ENCODE assay signal across 8 cellular contexts in the genomic region with DNA sequence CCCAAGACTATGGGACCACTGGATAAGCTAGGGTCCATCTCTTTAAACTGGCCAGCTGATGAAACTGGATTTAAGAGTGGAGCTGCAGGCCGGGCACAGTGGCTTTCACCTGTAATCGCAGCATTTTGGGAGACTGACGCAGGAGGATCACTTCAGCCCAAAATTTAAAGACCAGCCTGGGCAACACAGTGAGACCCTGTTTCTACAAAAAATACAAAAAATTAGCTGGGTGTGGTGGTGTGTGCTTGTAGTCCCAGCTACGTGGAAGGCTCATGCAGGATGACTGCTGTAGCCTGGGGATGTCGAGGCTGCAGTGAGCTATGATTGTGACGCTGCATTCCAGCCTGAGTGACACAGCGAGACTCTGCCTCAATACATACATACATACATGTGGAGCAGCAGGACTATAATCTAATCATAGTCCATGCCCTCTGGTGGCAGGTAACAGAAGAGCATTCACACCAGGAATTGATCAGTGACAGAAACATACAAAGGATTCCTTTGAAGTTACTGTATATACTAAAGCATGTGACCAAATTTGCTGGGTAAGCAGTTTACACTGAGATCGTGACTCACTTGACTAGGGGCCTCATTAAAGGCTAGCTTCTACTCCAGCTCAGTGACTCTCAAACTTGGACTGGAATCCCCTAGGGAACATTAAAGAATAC.
DNase-seq lines count a peak whose midpoint lies in the region; ATAC-seq, FAIRE-seq and TF ChIP-seq lines count a peak whose summit lies in the region.

No MANE protein-coding gene starts in this region.

- no peaks in the 10 kb centered on the region for H3K27me3 Mint-ChIP-seq in endothelial cell (ENCODE audit: unreplicated experiment)

- peak; percentile 94 for DNase-seq in COLO829 (ENCODE audit: low spot score)
- peak; percentile 92 for DNase-seq in HCEC 1CT
- peak; percentile 80 for DNase-seq in RCC 7860 (ENCODE audit: low spot score)
- peak; percentile 24 for DNase-seq in endothelial cell (ENCODE audit: low spot score)
- DNase-seq in non-pigmented ciliary epithelial cell (ENCODE audit: low read depth), result peak; percentile 69
- DNase-seq in LoVo (ENCODE audit: low spot score), result no peak

- FAIRE-seq in RCC 7860 (lab: Jason Lieb, UNC), result peak; percentile 84

- no peak for ATAC-seq in HG02798 (IDR thresholded peaks at IDR 0.05; ENCODE audit: poor library complexity, unreplicated experiment)
- ATAC-seq in GM21360 (IDR thresholded peaks at IDR 0.05; ENCODE audit: unreplicated experiment), result no peak

- peaks cover 28% of the 10 kb centered on the region for H3K4me1 Mint-ChIP-seq in endothelial cell (ENCODE audit: unreplicated experiment)

- H3K36me3 Mint-ChIP-seq in endothelial cell (ENCODE audit: low read depth, unreplicated experiment), result peaks cover under 1% of the 10 kb centered on the region

- peak; percentile 52 for TF ChIP-seq CTCF in endothelial cell (IDR thresholded peaks at IDR 0.05; ENCODE audit: unreplicated experiment)

- H3K4me3 Mint-ChIP-seq in endothelial cell (ENCODE audit: unreplicated experiment), result no peak overlapping the region

- no peaks in the 10 kb centered on the region for H3K9me3 Mint-ChIP-seq in endothelial cell (ENCODE audit: unreplicated experiment)

- H3K27ac Mint-ChIP-seq in endothelial cell (ENCODE audit: unreplicated experiment), result no peak overlapping the region
